In genomic region chr21:45138199-45139002, GRCh38 we compare ENCODE assay signal across 9 cellular contexts.
DNase-seq lines count a peak whose midpoint lies in the region; ATAC-seq and TF ChIP-seq lines count a peak whose summit lies in the region.
"Had no signal": no experiment of that assay in that cellular context is flagged by ENCODE, and none has a peak within 500 bp of the region (broad histone marks: within the 10 kb centered on the region; RNA-seq: fewer than 3 reads in every experiment).

No MANE protein-coding gene starts in this region.

- CTCF ChIA-PET in activated naive CD4-positive, alpha-beta T cell treated with anti-CD3 and anti-CD28 coated beads, Interleukin-2, amount 10 ng/mL, durations not matched to agents 7 days and 5 days (lab: Charles Lee) = interaction anchor here (0.5 to 9.1 kb wide), 53 partner anchors 8 to 680 kb away, joined by 3 to 231 read pairs (median 5); partner anchors contain the start of genes ADARB1, POFUT2 and UBE2G2

- no peaks in the 10 kb centered on the region for H3K27me3 ChIP-seq in heart right ventricle
- no peaks in the 10 kb centered on the region for H3K27me3 ChIP-seq in gastrocnemius medialis

- H3K4me3 Mint-ChIP-seq in activated naive CD4-positive, alpha-beta T cell treated with anti-CD3 and anti-CD28 coated beads, Interleukin-2, amount 10 ng/mL, durations not matched to agents 7 days and 5 days = no peak overlapping the region
- H3K4me3 Mint-ChIP-seq: activated naive CD8-positive, alpha-beta T cell had no signal

- H3K4me1 ChIP-seq in heart right ventricle (peaks cover 0 to 41% (median 20%) of the 10 kb centered on the region in 9 donors), gastrocnemius medialis (peaks cover 44 to 46% of the 10 kb centered on the region in 2 donors)

- H3K27ac ChIP-seq in heart right ventricle = no peak overlapping the region
- no peak overlapping the region for H3K27ac ChIP-seq in gastrocnemius medialis

- TF ChIP-seq CTCF in heart right ventricle (IDR thresholded peaks at IDR 0.05) (peak; percentile 58 to 82 (median 76)), gastrocnemius medialis (IDR thresholded peaks at IDR 0.05 in 4 of 5, conservative IDR thresholded peaks at IDR 0.05 in 1 of 5) (peak; percentile 39 to 77 (median 61))

- H3K9me3 ChIP-seq in heart right ventricle = no peaks in the 10 kb centered on the region
- no peaks in the 10 kb centered on the region for H3K9me3 ChIP-seq in gastrocnemius medialis

- DNase-seq in D341Med (ENCODE audit: low spot score) (peak; percentile 80), HuH-7 (ENCODE audit: low spot score) (peak; percentile 75), heart right ventricle (peak; percentile 59 to 61), gastrocnemius medialis (peak; percentile 26 to 60)
- peak; percentile 82 for DNase-seq in activated naive CD4-positive, alpha-beta T cell treated with anti-CD3 and anti-CD28 coated beads, Interleukin-2, amount 10 ng/mL, durations not matched to agents 7 days and 5 days

- in situ Hi-C loops in gastrocnemius medialis (cut with MboI; ENCODE audit: low sequenced_read_pairs in 4 of 4) = loop anchor here (5.0 to 10.0 kb wide), 2 partner anchors 94 to 191 kb away; no protein-coding TSS in a partner anchor

- no peaks in the 10 kb centered on the region for H3K9me3 Mint-ChIP-seq in activated naive CD4-positive, alpha-beta T cell treated with anti-CD3 and anti-CD28 coated beads, Interleukin-2, amount 10 ng/mL, durations not matched to agents 7 days and 5 days

- intact Hi-C loops in heart right ventricle (cut with DNase I) (loop anchor here in 6 of 10 donors (2.0 to 10.0 kb wide), 7 partner anchors 66 to 334 kb away; partner anchors contain the start of genes PTTG1IP (in 2 of the 6), ADARB1 (in 1 of the 6), SUMO3 (in 1 of the 6) and UBE2G2 (in 1 of the 6)), gastrocnemius medialis (cut with DNase I; ENCODE audit: low total_unique reads) (loop anchor here (5.0 to 10.0 kb wide), 3 partner anchors 149 to 804 kb away; partner anchors contain the start of genes CFAP410, POFUT2 and UBE2G2)

- peaks cover 0 to 10% (median 0%) of the 10 kb centered on the region in 9 donors for H3K36me3 ChIP-seq in heart right ventricle
- H3K36me3 ChIP-seq in gastrocnemius medialis = no peaks in the 10 kb centered on the region

- WGBS in heart right ventricle, 2 donors = 59 to 62% methylated on average over 12 of the region's 12 CpGs

- H3K4me1 Mint-ChIP-seq in activated naive CD4-positive, alpha-beta T cell treated with anti-CD3 and anti-CD28 coated beads, Interleukin-2, amount 10 ng/mL, durations not matched to agents 7 days and 5 days = peaks cover 5% of the 10 kb centered on the region

- H3K4me3 ChIP-seq in heart right ventricle = no peak overlapping the region
- no peak overlapping the region for H3K4me3 ChIP-seq in gastrocnemius medialis

- H3K36me3 Mint-ChIP-seq in activated naive CD4-positive, alpha-beta T cell treated with anti-CD3 and anti-CD28 coated beads, Interleukin-2, amount 10 ng/mL, durations not matched to agents 7 days and 5 days = peaks cover 7% of the 10 kb centered on the region

- ATAC-seq in SK-N-SH treated with all-trans-retinoic acid at 6 μM for 48 hours (peak; percentile 41; the same call in 2 of the 3 replicates), heart right ventricle (peak; percentile 22 to 63 (median 42)), gastrocnemius medialis (no peak), HG02852 (IDR thresholded peaks at IDR 0.05; ENCODE audit: unreplicated experiment) (no peak), GM21786 (IDR thresholded peaks at IDR 0.05; ENCODE audit: unreplicated experiment) (no peak)

- no peak for TF ChIP-seq POLR2A in gastrocnemius medialis (IDR thresholded peaks at IDR 0.05)

- no peak overlapping the region for H3K27ac Mint-ChIP-seq in activated naive CD4-positive, alpha-beta T cell treated with anti-CD3 and anti-CD28 coated beads, Interleukin-2, amount 10 ng/mL, durations not matched to agents 7 days and 5 days
- H3K27ac Mint-ChIP-seq: activated naive CD8-positive, alpha-beta T cell had no signal

- no peaks in the 10 kb centered on the region for H3K27me3 Mint-ChIP-seq in activated naive CD4-positive, alpha-beta T cell treated with anti-CD3 and anti-CD28 coated beads, Interleukin-2, amount 10 ng/mL, durations not matched to agents 7 days and 5 days
- H3K27me3 Mint-ChIP-seq: activated naive CD8-positive, alpha-beta T cell had no signal

TF ChIP-seq in SK-N-SH treated with all-trans-retinoic acid at 6 μM for 48 hours, 23 proteins besides CTCF, POLR2A, EP300 and RAD21:
- TF ChIP-seq TCF4 (CRISPR knock-in tag; IDR thresholded peaks at IDR 0.05; ENCODE audit: borderline replicate concordance) (no peak), SNAI2 (CRISPR knock-in tag; IDR thresholded peaks at IDR 0.05) (no peak), TSHZ2 (CRISPR knock-in tag; IDR thresholded peaks at IDR 0.05) (no peak), TOX (CRISPR knock-in tag; IDR thresholded peaks at IDR 0.05; ENCODE audit: borderline replicate concordance) (no peak), ZFP30 (CRISPR knock-in tag; IDR thresholded peaks at IDR 0.05) (no peak), PATZ1 (CRISPR knock-in tag; IDR thresholded peaks at IDR 0.05; ENCODE audit: borderline replicate concordance) (no peak), ZNF70 (CRISPR knock-in tag; IDR thresholded peaks at IDR 0.05) (no peak), ARNTL (CRISPR knock-in tag; IDR thresholded peaks at IDR 0.05; ENCODE audit: borderline replicate concordance, low read depth) (no peak), ZFP3 (CRISPR knock-in tag; IDR thresholded peaks at IDR 0.05) (no peak), CREB5 (CRISPR knock-in tag; IDR thresholded peaks at IDR 0.05; ENCODE audit: low read depth) (no peak), GLIS3 (CRISPR knock-in tag; IDR thresholded peaks at IDR 0.05) (no peak)

Comparison
In these comparisons a context has a peak if more than half of its experiments do, and no peak if none do; other contexts are left out.
1. ATAC-seq: peak in SK-N-SH treated with all-trans-retinoic acid at 6 μM for 48 hours (single experiment) and heart right ventricle (8 of 8); none in gastrocnemius medialis (0 of 2), HG02852 (single experiment) and GM21786 (single experiment).
2. Peak in every context shown above with its lines, with median percentiles within 50 percentile points of each other: DNase-seq.